ENCODE assay signal across 7 cellular contexts in the genomic region with DNA sequence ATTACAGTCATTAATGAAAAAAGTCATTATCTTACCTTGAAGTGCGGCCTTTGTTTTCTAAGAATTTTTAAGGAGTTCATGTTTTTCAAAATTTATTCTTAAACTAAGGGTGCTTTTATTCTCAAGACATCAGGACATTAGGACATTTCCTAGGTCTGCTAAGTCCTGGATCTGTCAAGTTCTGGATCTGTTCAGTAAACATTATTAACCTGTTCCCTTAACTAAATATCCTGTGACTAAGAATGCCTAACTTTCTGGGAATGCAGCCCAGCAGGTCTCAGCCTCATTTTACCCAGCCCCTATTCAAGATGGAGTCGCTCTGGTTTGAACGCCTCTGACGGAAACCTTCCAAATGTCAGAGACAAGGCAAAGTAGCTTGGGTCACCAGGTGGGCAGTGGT.
"Had no signal": no experiment of that assay in that cellular context is flagged by ENCODE, and none has a peak within 500 bp of the region (broad histone marks: within the 10 kb centered on the region; RNA-seq: fewer than 3 reads in every experiment).

No MANE protein-coding gene starts in this region.

- H3K4me3 ChIP-seq: K562 had no signal

- DNase-seq: IMR-90, KBM-7 had no signal

- H3K36me3 Mint-ChIP-seq: IgD-negative memory B cell had no signal

- H3K4me3 Mint-ChIP-seq: IgD-negative memory B cell had no signal

- H3K27ac ChIP-seq: HL-60 had no signal

- H3K27ac Mint-ChIP-seq: IgD-negative memory B cell had no signal

- FAIRE-seq: HepG2, HTR-8/SVneo, K562 had no signal

- H3K9me3 Mint-ChIP-seq: IgD-negative memory B cell had no signal

- ATAC-seq: HepG2, K562 had no signal
